In genomic region chr2:127986548-127987079, GRCh38 we compare ENCODE assay signal across 20 cellular contexts. TPM values are rescaled to one million over a fixed set of nuclear protein-coding genes. Genes with fewer than 3 reads are reported as not detected.
A peak's percentile ranks its signal among the peaks of the same experiment; 100 is the strongest.
DNase-seq lines count a peak whose midpoint lies in the region; ATAC-seq, FAIRE-seq and TF ChIP-seq lines count a peak whose summit lies in the region.
"Had no signal": no experiment of that assay in that cellular context is flagged by ENCODE, and none has a peak within 500 bp of the region (broad histone marks: within the 10 kb centered on the region; RNA-seq: fewer than 3 reads in every experiment).

No MANE protein-coding gene starts in this region.

- POLR2A ChIA-PET in HepG2 (lab: Yijun Ruan, JAX) = no interaction called here

- peaks cover 26 to 78% of the 10 kb centered on the region in 2 experiments for H3K36me3 ChIP-seq in HepG2 (replicated peaks in 1 of 2; ENCODE audit: control insufficient read depth in 1 of 2, insufficient read depth in 2 of 2, low read length in 2 of 2)
- peaks cover 0 to 66% (median 31%) of the 10 kb centered on the region in 4 donors for H3K36me3 ChIP-seq in right lobe of liver

- ATAC-seq in HepG2 = no peak
- no peak for ATAC-seq in right lobe of liver
- ATAC-seq in stimulated activated naive B cell treated with anti-CD40 and anti-IgM and Interleukin-4, amounts not matched to agents 10 μg/mL and 1 μg/mL and 100 μg/mL, for 72 hours (replicated peaks) = no peak
- no peak for ATAC-seq in T-helper 17 cell

- TF ChIP-seq POLR2A in HepG2 (IDR thresholded peaks at IDR 0.05; ENCODE audit: insufficient read depth in 1 of 2, low read depth in 2 of 2, low read length in 2 of 2) (no peak), right lobe of liver (IDR thresholded peaks at IDR 0.05) (no peak)

- H3K27me3 Mint-ChIP-seq in endothelial cell (ENCODE audit: unreplicated experiment) = no peaks in the 10 kb centered on the region
- H3K27me3 Mint-ChIP-seq in stimulated activated naive B cell treated with anti-CD40 and anti-IgM and Interleukin-4, amounts not matched to agents 10 μg/mL and 1 μg/mL and 100 μg/mL, for 72 hours = no peaks in the 10 kb centered on the region
- no peaks in the 10 kb centered on the region for H3K27me3 Mint-ChIP-seq in T-helper 17 cell

- FAIRE-seq in HepG2 (lab: Jason Lieb, UNC) = no peak
- FAIRE-seq: H54, HTR-8/SVneo had no signal

- H2AFZ ChIP-seq in HepG2 (ENCODE audit: low read length) = no peak overlapping the region

- H3K36me3 Mint-ChIP-seq in endothelial cell (ENCODE audit: low read depth, unreplicated experiment) = peaks cover 39% of the 10 kb centered on the region
- H3K36me3 Mint-ChIP-seq in stimulated activated naive B cell treated with anti-CD40 and anti-IgM and Interleukin-4, amounts not matched to agents 10 μg/mL and 1 μg/mL and 100 μg/mL, for 72 hours = peaks cover 40 to 52% of the 10 kb centered on the region in 2 donors
- peaks cover 24% of the 10 kb centered on the region for H3K36me3 Mint-ChIP-seq in T-helper 17 cell (ENCODE audit: low read depth)

- H3K9ac ChIP-seq in HepG2 (ENCODE audit: insufficient read depth, low read depth, low read length) = peak overlapping the region; percentile 68; the same call in 1 of the 2 replicates

- H3K4me3 ChIP-seq in HepG2 (replicated peaks in 1 of 3; ENCODE audit: insufficient read depth in 1 of 3, low read depth in 2 of 3, low read length in 3 of 3) (no peak overlapping the region), right lobe of liver (no peak overlapping the region)
- H3K4me3 ChIP-seq: SJSA1 had no signal

- H3K4me1 ChIP-seq in HepG2 (ENCODE audit: insufficient read depth, low read length) = peaks cover 34% of the 10 kb centered on the region
- H3K4me1 ChIP-seq in right lobe of liver = no peaks in the 10 kb centered on the region
- H3K4me1 ChIP-seq: Caco-2, SJSA1 had no signal

- CTCF ChIA-PET in HepG2 (lab: Yijun Ruan, JAX; ENCODE audit: low intra/inter-chr PET ratio, low total read pairs) = no interaction called here

- no peaks in the 10 kb centered on the region for H3K9me3 Mint-ChIP-seq in endothelial cell (ENCODE audit: unreplicated experiment)
- no peaks in the 10 kb centered on the region for H3K9me3 Mint-ChIP-seq in stimulated activated naive B cell treated with anti-CD40 and anti-IgM and Interleukin-4, amounts not matched to agents 10 μg/mL and 1 μg/mL and 100 μg/mL, for 72 hours

- TF ChIP-seq RAD21 in HepG2 (CRISPR knock-in tag; IDR thresholded peaks at IDR 0.05) = no peak

- intact Hi-C loops in HepG2 (cut with micrococcal nuclease; ENCODE audit: unreplicated experiment) = no loop called here
- intact Hi-C loops in right lobe of liver (cut with DNase I) = no loop called here

- TF ChIP-seq CTCF in HepG2 (CRISPR knock-in tag; IDR thresholded peaks at IDR 0.05) (no peak), right lobe of liver (IDR thresholded peaks at IDR 0.05) (no peak), endothelial cell (IDR thresholded peaks at IDR 0.05; ENCODE audit: unreplicated experiment) (no peak)

- H3K27me3 ChIP-seq in HepG2 (ENCODE audit: control insufficient read depth in 1 of 2, insufficient read depth in 2 of 2, low read length in 2 of 2) = no peaks in the 10 kb centered on the region
- no peaks in the 10 kb centered on the region for H3K27me3 ChIP-seq in right lobe of liver
- no peaks in the 10 kb centered on the region for H3K27me3 ChIP-seq in layer of hippocampus (ENCODE audit: control insufficient read depth, insufficient read depth, low read length)
- H3K27me3 ChIP-seq: SJSA1 had no signal

- H3K79me2 ChIP-seq in HepG2 (ENCODE audit: insufficient read depth, low read length) = no peaks in the 10 kb centered on the region

- BruUV-seq in HepG2 (replicated peaks; lab: Mats Ljungman, UMichigan) = no TSS peak

- H3K4me3 Mint-ChIP-seq in endothelial cell (ENCODE audit: unreplicated experiment) (peak overlapping the region; percentile 32), T-helper 17 cell (no peak overlapping the region)
- no peak overlapping the region for H3K4me3 Mint-ChIP-seq in stimulated activated naive B cell treated with anti-CD40 and anti-IgM and Interleukin-4, amounts not matched to agents 10 μg/mL and 1 μg/mL and 100 μg/mL, for 72 hours

- in situ Hi-C loops in HepG2 (cut with HindIII; ENCODE audit: extremely low pct_ligation_motif_present, low pct_unique_long_range_greater_than_20kb) = no loop called here

- no peaks in the 10 kb centered on the region for H4K20me1 ChIP-seq in HepG2 (ENCODE audit: insufficient read depth, low read length)

- DNase-seq in HepG2 (ENCODE audit: low spot score) (no peak), right lobe of liver (no peak), endothelial cell (ENCODE audit: low spot score) (no peak), T-helper 17 cell (no peak), amniotic stem cell (lab: John Stamatoyannopoulos, UW) (no peak)
- no peak for DNase-seq in stimulated activated naive B cell treated with anti-CD40 and anti-IgM and Interleukin-4, amounts not matched to agents 10 μg/mL and 1 μg/mL and 100 μg/mL, for 72 hours
- DNase-seq: ACHN; AML-193; Caco-2; DMS153; NCI-H187; NCI-H69; NK-92 treated with Interleukin-12 subunit alpha and Interleukin-12 subunit beta, amount 100 ng/mL, for 24 hours; OCI-M1; RPMI8226 had no signal

- H3K27ac Mint-ChIP-seq in endothelial cell (ENCODE audit: unreplicated experiment) = no peak overlapping the region
- H3K27ac Mint-ChIP-seq in stimulated activated naive B cell treated with anti-CD40 and anti-IgM and Interleukin-4, amounts not matched to agents 10 μg/mL and 1 μg/mL and 100 μg/mL, for 72 hours = peak overlapping the region; percentile 68
- no peak overlapping the region for H3K27ac Mint-ChIP-seq in T-helper 17 cell

- H3K27ac ChIP-seq in HepG2 (ENCODE audit: extremely low read length, insufficient read depth, low read length) (peak overlapping the region; percentile 93), right lobe of liver (no peak overlapping the region), layer of hippocampus (ENCODE audit: low read depth, low read length) (peak overlapping the region; percentile 0)
- H3K27ac ChIP-seq: HL-60, SJSA1 had no signal

- 99% methylated on average over 7 of the region's 7 CpGs for WGBS in HepG2 (ENCODE audit: low lambda C conversion rate)
- 93% methylated on average over 5 of the region's 7 CpGs for WGBS in right lobe of liver (ENCODE audit: insufficient coverage, low coverage, low lambda C conversion rate, missing lambda C conversion rate)

- no peaks in the 10 kb centered on the region for H3K9me3 ChIP-seq in HepG2 (ENCODE audit: low read length)
- H3K9me3 ChIP-seq in right lobe of liver = no peaks in the 10 kb centered on the region
- no peaks in the 10 kb centered on the region for H3K9me3 ChIP-seq in T-helper 17 cell (ENCODE audit: control insufficient read depth, low read length, poor library complexity, severe bottlenecking)
- H3K9me3 ChIP-seq: Caco-2, SJSA1 had no signal

- no peak overlapping the region for H3K4me2 ChIP-seq in HepG2 (ENCODE audit: low read depth, low read length)

- TF ChIP-seq EP300 in HepG2 (IDR thresholded peaks at IDR 0.05; ENCODE audit: low read depth in 2 of 2, low read length in 2 of 2) (no peak), HepG2 (CRISPR knock-in tag; IDR thresholded peaks at IDR 0.05; ENCODE audit: borderline replicate concordance) (no peak)

- no peaks in the 10 kb centered on the region for H3K4me1 Mint-ChIP-seq in endothelial cell (ENCODE audit: unreplicated experiment)
- no peaks in the 10 kb centered on the region for H3K4me1 Mint-ChIP-seq in stimulated activated naive B cell treated with anti-CD40 and anti-IgM and Interleukin-4, amounts not matched to agents 10 μg/mL and 1 μg/mL and 100 μg/mL, for 72 hours
- H3K4me1 Mint-ChIP-seq in T-helper 17 cell = peaks cover 14% of the 10 kb centered on the region

TF ChIP-seq in HepG2, 621 proteins besides CTCF, POLR2A, EP300 and RAD21 (continues in another document):
- TF ChIP-seq NFATC3 (CRISPR knock-in tag; IDR thresholded peaks at IDR 0.05) (no peak), CCAR2 (optimal IDR thresholded peaks at IDR 0.05; ENCODE audit: low read depth, low read length) (no peak), ELF3 (CRISPR knock-in tag; IDR thresholded peaks at IDR 0.05) (no peak), ZBTB38 (CRISPR knock-in tag; IDR thresholded peaks at IDR 0.05) (no peak), JARID2 (CRISPR knock-in tag; IDR thresholded peaks at IDR 0.05; ENCODE audit: insufficient replicate concordance) (no peak), ZNF576 (CRISPR knock-in tag; IDR thresholded peaks at IDR 0.05) (no peak), NR2F2 (IDR thresholded peaks at IDR 0.05; ENCODE audit: borderline replicate concordance, low read depth) (no peak)

RNA-seq across cellular contexts. Expression of gene SAP130, which starts 41.2 kb away (rescaled TPM):
- 11.1 and 14.5 TPM in 2 replicates for total RNA-seq in HepG2 (2016; rRNA removed; fragmentation: Illumina TruSeq; extraction: Trizol)
- 4.8 and 5.0 TPM in 2 replicates for total RNA-seq in HepG2 (2016; cell fraction: cytosol; rRNA removed; fragmentation: Illumina TruSeq; extraction: Trizol; ENCODE audit: low read depth)
- total RNA-seq in HepG2 (2016; cell fraction: insoluble cytoplasmic fraction; rRNA removed; fragmentation: Illumina TruSeq; extraction: Trizol) = 9.6 and 12.8 TPM in 2 replicates
- 9.9 and 10.8 TPM in 2 replicates for total RNA-seq in HepG2 (2016; cell fraction: membrane; rRNA removed; fragmentation: Illumina TruSeq; extraction: Trizol)
- total RNA-seq in HepG2 (2016; cell fraction: nucleus; rRNA removed; fragmentation: Illumina TruSeq; extraction: Trizol) = 9.9 and 12.6 TPM in 2 replicates
- polyA plus RNA-seq in HepG2 (2011; rRNA removed) = 16.3 and 18.6 TPM in 2 replicates
- 5.3 and 5.8 TPM in 2 replicates for polyA plus RNA-seq in HepG2 (2011; cell fraction: cytosol; rRNA removed)
- polyA plus RNA-seq in HepG2 (2011; cell fraction: nucleus; rRNA removed) = 20.4 and 27.2 TPM in 2 replicates
- 14.8 and 16.7 TPM in 2 replicates for polyA plus RNA-seq in HepG2 (2012)
- polyA plus RNA-seq in HepG2 (2016; cell fraction: cytosol; fragmentation: Illumina TruSeq; extraction: Trizol; ENCODE audit: low read depth) = 2.2 and 2.7 TPM in 2 replicates
- polyA plus RNA-seq in HepG2 (2016; cell fraction: insoluble cytoplasmic fraction; fragmentation: Illumina TruSeq; extraction: Trizol; ENCODE audit: low read depth) = 22.5 and 29.3 TPM in 2 replicates
- polyA plus RNA-seq in HepG2 (2016; cell fraction: membrane; fragmentation: Illumina TruSeq; extraction: Trizol; ENCODE audit: low read depth) = 7.3 and 8.9 TPM in 2 replicates
- polyA plus RNA-seq in HepG2 (2016; cell fraction: nucleus; fragmentation: Illumina TruSeq; extraction: Trizol; ENCODE audit: insufficient read depth, low read depth) = 20.0 and 21.0 TPM in 2 replicates
- polyA minus RNA-seq in HepG2 (2011; rRNA and poly(A)+ RNA removed; ENCODE audit: low replicate concordance) = 28.1 and 54.4 TPM in 2 replicates
- polyA minus RNA-seq in HepG2 (2011; cell fraction: cytosol; rRNA and poly(A)+ RNA removed) = 11.8 and 13.8 TPM in 2 replicates
- polyA minus RNA-seq in HepG2 (2011; cell fraction: nucleus; rRNA and poly(A)+ RNA removed) = 16.5 and 19.1 TPM in 2 replicates
- 10 to 100 TPM in 2 of 6 experiments, 1 to 10 TPM in 4; 5.0 to 11.5 (median 9.1) TPM for total RNA-seq in right lobe of liver
- 39.4 TPM for total RNA-seq in endothelial cell (ENCODE audit: unreplicated experiment)
- total RNA-seq in T-helper 17 cell = 10 to 100 TPM; 31.9 to 34.1 TPM

Comparison
In these comparisons a context has a peak if more than half of its experiments do, and no peak if none do; other contexts are left out.
1. H3K27ac ChIP-seq: peak in HepG2 (single experiment) and layer of hippocampus (single experiment); none in right lobe of liver (0 of 3).